Comparison of ENCODE assay signal across 28 cellular contexts in genomic region chr4:38686682-38687081, GRCh38. TPM values are rescaled to one million over a fixed set of nuclear protein-coding genes. Genes with fewer than 3 reads are reported as not detected.
DNase-seq lines count a peak whose midpoint lies in the region; ATAC-seq and TF ChIP-seq lines count a peak whose summit lies in the region.
"Had no signal": no experiment of that assay in that cellular context is flagged by ENCODE, and none has a peak within 500 bp of the region (broad histone marks: within the 10 kb centered on the region; RNA-seq: fewer than 3 reads in every experiment).

No MANE protein-coding gene starts in this region.

- H3K4me1 ChIP-seq in mesenchymal stem cell (ENCODE audit: control insufficient read depth, insufficient read depth, low read depth, low read length) (peaks cover under 1% of the 10 kb centered on the region), transverse colon (peaks cover 17 to 80% (median 41%) of the 10 kb centered on the region in 4 donors)

- H3K4me1 Mint-ChIP-seq in activated naive CD8-positive, alpha-beta T cell (ENCODE audit: low read depth): peaks cover 76% of the 10 kb centered on the region
- H3K4me1 Mint-ChIP-seq in activated naive CD8-positive, alpha-beta T cell treated with anti-CD3 and anti-CD28 coated beads, Interleukin-2, amount 50 U/mL, for 24 hours: peaks cover 60% of the 10 kb centered on the region
- H3K4me1 Mint-ChIP-seq in central memory CD8-positive, alpha-beta T cell: peaks cover 63% of the 10 kb centered on the region
- H3K4me1 Mint-ChIP-seq in T-helper 2 cell treated with Interferon-gamma antibody and Interleukin-4, amounts not matched to agents 5 μg/mL and 100 μg/mL, for 36 hours (ENCODE audit: low read depth): peaks cover 18% of the 10 kb centered on the region
- peaks cover 56 to 72% of the 10 kb centered on the region in 2 donors for H3K4me1 Mint-ChIP-seq in natural killer cell treated with Interleukin-12 subunit alpha and Interleukin-12 subunit beta and Interleukin-15 and Interleukin-18, amount 100 ng/mL, for 72 hours (ENCODE audit: low read depth in 2 of 2)

- H3K9ac ChIP-seq in mesenchymal stem cell (ENCODE audit: low read length): no peak overlapping the region

- H3K36me3 Mint-ChIP-seq in activated naive CD8-positive, alpha-beta T cell: peaks cover 12% of the 10 kb centered on the region
- peaks cover 33% of the 10 kb centered on the region for H3K36me3 Mint-ChIP-seq in activated naive CD8-positive, alpha-beta T cell treated with anti-CD3 and anti-CD28 coated beads, Interleukin-2, amount 50 U/mL, for 24 hours (ENCODE audit: low read depth)
- H3K36me3 Mint-ChIP-seq in central memory CD8-positive, alpha-beta T cell (ENCODE audit: insufficient read depth): peaks cover 66% of the 10 kb centered on the region
- peaks cover 22% of the 10 kb centered on the region for H3K36me3 Mint-ChIP-seq in T-helper 2 cell treated with Interferon-gamma antibody and Interleukin-4, amounts not matched to agents 5 μg/mL and 100 μg/mL, for 36 hours (ENCODE audit: low read depth)
- H3K36me3 Mint-ChIP-seq in natural killer cell treated with Interleukin-12 subunit alpha and Interleukin-12 subunit beta and Interleukin-15 and Interleukin-18, amount 100 ng/mL, for 72 hours: peaks cover 28% of the 10 kb centered on the region

- no peak overlapping the region for H4K91ac ChIP-seq in mesenchymal stem cell (ENCODE audit: low read length)

- H3K27ac ChIP-seq in mesenchymal stem cell (ENCODE audit: low read length, poor library complexity, severe bottlenecking) (peak overlapping the region; percentile 18), transverse colon (peak overlapping the region; percentile 45 to 57 (median 47))
- H3K27ac ChIP-seq: colonic mucosa, neutrophil had no signal

- TF ChIP-seq EP300 in transverse colon (IDR thresholded peaks at IDR 0.05; ENCODE audit: low read depth): no peak

- H3K36me3 ChIP-seq in mesenchymal stem cell (ENCODE audit: control insufficient read depth in 1 of 2, insufficient read depth in 2 of 2, low read depth in 1 of 2, low read length in 2 of 2) (peaks cover 26 to 75% of the 10 kb centered on the region in 2 experiments), transverse colon (peaks cover 0 to 47% (median 20%) of the 10 kb centered on the region in 4 donors)

- H3K9me3 ChIP-seq in mesenchymal stem cell (ENCODE audit: control insufficient read depth, low read length) (no peaks in the 10 kb centered on the region), transverse colon (no peaks in the 10 kb centered on the region)
- H3K9me3 ChIP-seq: BE2C, colonic mucosa, neutrophil, spleen had no signal

- TF ChIP-seq POLR2A in transverse colon (IDR thresholded peaks at IDR 0.05): no peak

- in situ Hi-C loops in transverse colon (cut with MboI; ENCODE audit: low pct_ligation_motif_present in 1 of 4, low pct_unique_long_range_greater_than_20kb in 1 of 4, low sequenced_read_pairs in 3 of 4): no loop called here

- 69% methylated on average over 3 of the region's 3 CpGs for WGBS in mesenchymal stem cell
- WGBS in transverse colon (ENCODE audit: low coverage in 1 of 2), 2 donors: 32 to 80% methylated on average over 1 to 3 of the region's 3 CpGs

- H3K18ac ChIP-seq in mesenchymal stem cell (ENCODE audit: low read depth in 1 of 2, low read length in 2 of 2): no peak overlapping the region

- peaks cover 24% of the 10 kb centered on the region for H3K79me1 ChIP-seq in mesenchymal stem cell (replicated peaks; ENCODE audit: low read length, poor library complexity, severe bottlenecking)

- H2AFZ ChIP-seq in mesenchymal stem cell (ENCODE audit: low read depth, low read length): no peak overlapping the region

- intact Hi-C loops in transverse colon (cut with DNase I; ENCODE audit: low total_unique reads): no loop called here

- no peak overlapping the region for H2AK5ac ChIP-seq in mesenchymal stem cell (ENCODE audit: low read length, severe bottlenecking)

- no peak for DNase-seq in activated naive CD8-positive, alpha-beta T cell treated with anti-CD3 and anti-CD28 coated beads, Interleukin-2, amount 50 U/mL, for 24 hours
- no peak for DNase-seq in central memory CD8-positive, alpha-beta T cell (ENCODE audit: low spot score in 2 of 2)
- DNase-seq in mesenchymal stem cell (no peak), transverse colon (no peak), COR-L47 (lab: John Stamatoyannopoulos, UW) (no peak)
- no peak for DNase-seq in T-helper 2 cell treated with Interferon-gamma antibody and Interleukin-4, amounts not matched to agents 5 μg/mL and 100 μg/mL, for 36 hours (ENCODE audit: low spot score)
- no peak for DNase-seq in natural killer cell treated with Interleukin-12 subunit alpha and Interleukin-12 subunit beta and Interleukin-15 and Interleukin-18, amount 100 ng/mL, for 72 hours (ENCODE audit: low spot score)
- DNase-seq: 8988T; activated CD4-positive, alpha-beta T cell treated with anti-CD3 and anti-CD28 coated beads for 48 hours; activated CD8-positive, alpha-beta memory T cell treated with anti-CD3 and anti-CD28 coated beads, Interleukin-2, amount 10 ng/mL, durations not matched to agents 7 days and 5 days; BE2C; colonic mucosa; endodermal cell; head of caudate nucleus; left ventricle myocardium superior; NCI-H1092; NCI-H1930; NCI-H2227 treated with DMSO at 0.1 percent for 48 hours; OCI-M1; Right ventricle myocardium superior; spleen; T-helper 1 cell; trophoblast cell had no signal

- H3K4me2 ChIP-seq in mesenchymal stem cell (ENCODE audit: low read length, poor library complexity, severe bottlenecking): no peak overlapping the region

- H3K27ac Mint-ChIP-seq in activated naive CD8-positive, alpha-beta T cell: peak overlapping the region; percentile 75
- H3K27ac Mint-ChIP-seq in activated naive CD8-positive, alpha-beta T cell treated with anti-CD3 and anti-CD28 coated beads, Interleukin-2, amount 50 U/mL, for 24 hours: no peak overlapping the region
- no peak overlapping the region for H3K27ac Mint-ChIP-seq in central memory CD8-positive, alpha-beta T cell (ENCODE audit: low read depth)
- H3K27ac Mint-ChIP-seq in T-helper 2 cell treated with Interferon-gamma antibody and Interleukin-4, amounts not matched to agents 5 μg/mL and 100 μg/mL, for 36 hours: no peak overlapping the region
- peak overlapping the region in 1 of 2 donors; percentile 87 for H3K27ac Mint-ChIP-seq in natural killer cell treated with Interleukin-12 subunit alpha and Interleukin-12 subunit beta and Interleukin-15 and Interleukin-18, amount 100 ng/mL, for 72 hours
- H3K27ac Mint-ChIP-seq: activated CD8-positive, alpha-beta memory T cell treated with anti-CD3 and anti-CD28 coated beads, Interleukin-2, amount 10 ng/mL, durations not matched to agents 7 days and 5 days; endodermal cell had no signal

- no peak overlapping the region for H2BK12ac ChIP-seq in mesenchymal stem cell (ENCODE audit: low read length in 2 of 2)

- H3K14ac ChIP-seq in mesenchymal stem cell (ENCODE audit: low read length in 2 of 2): no peak overlapping the region

- H3K23ac ChIP-seq in mesenchymal stem cell (ENCODE audit: low read length in 2 of 2): no peak overlapping the region

- H3K4me3 ChIP-seq in mesenchymal stem cell (ENCODE audit: insufficient read depth in 1 of 2, low read depth in 1 of 2, low read length in 2 of 2) (no peak overlapping the region), transverse colon (no peak overlapping the region)
- H3K4me3 ChIP-seq: colonic mucosa, spleen had no signal

- H3K27me3 ChIP-seq in mesenchymal stem cell (ENCODE audit: control insufficient read depth in 1 of 2, insufficient read depth in 1 of 2, low read length in 2 of 2): no peaks in the 10 kb centered on the region
- no peaks in the 10 kb centered on the region for H3K27me3 ChIP-seq in transverse colon
- H3K27me3 ChIP-seq: BE2C, colonic mucosa, neutrophil, spleen had no signal

- H2BK5ac ChIP-seq in mesenchymal stem cell (ENCODE audit: low read depth, low read length, poor library complexity, severe bottlenecking): no peak overlapping the region

- no peak overlapping the region for H3K4ac ChIP-seq in mesenchymal stem cell (ENCODE audit: low read depth in 1 of 2, low read length in 2 of 2)

- H4K8ac ChIP-seq in mesenchymal stem cell (ENCODE audit: low read length): no peak overlapping the region

- H2BK15ac ChIP-seq in mesenchymal stem cell (ENCODE audit: low read depth, poor library complexity, severe bottlenecking): no peak overlapping the region

- H3K9me3 Mint-ChIP-seq in activated naive CD8-positive, alpha-beta T cell (ENCODE audit: low read depth): no peaks in the 10 kb centered on the region
- no peaks in the 10 kb centered on the region for H3K9me3 Mint-ChIP-seq in activated naive CD8-positive, alpha-beta T cell treated with anti-CD3 and anti-CD28 coated beads, Interleukin-2, amount 50 U/mL, for 24 hours
- H3K9me3 Mint-ChIP-seq in central memory CD8-positive, alpha-beta T cell: no peaks in the 10 kb centered on the region
- H3K9me3 Mint-ChIP-seq in T-helper 2 cell treated with Interferon-gamma antibody and Interleukin-4, amounts not matched to agents 5 μg/mL and 100 μg/mL, for 36 hours: no peaks in the 10 kb centered on the region
- H3K9me3 Mint-ChIP-seq in natural killer cell treated with Interleukin-12 subunit alpha and Interleukin-12 subunit beta and Interleukin-15 and Interleukin-18, amount 100 ng/mL, for 72 hours: no peaks in the 10 kb centered on the region
- H3K9me3 Mint-ChIP-seq: activated naive CD4-positive, alpha-beta T cell treated with anti-CD3 and anti-CD28 coated beads, Interleukin-2, amount 50 U/mL, for 72 hours; endodermal cell; stimulated activated naive CD8-positive, alpha-beta T cell treated with anti-CD3 and anti-CD28 coated beads, Interleukin-15, Interleukin-2, amounts not matched to agents 100 ng/mL and 50 ng/mL, for 24 hours had no signal

- no peak overlapping the region for H3K4me3 Mint-ChIP-seq in activated naive CD8-positive, alpha-beta T cell
- no peak overlapping the region for H3K4me3 Mint-ChIP-seq in activated naive CD8-positive, alpha-beta T cell treated with anti-CD3 and anti-CD28 coated beads, Interleukin-2, amount 50 U/mL, for 24 hours
- H3K4me3 Mint-ChIP-seq in central memory CD8-positive, alpha-beta T cell: peak overlapping the region; percentile 7
- no peak overlapping the region for H3K4me3 Mint-ChIP-seq in T-helper 2 cell treated with Interferon-gamma antibody and Interleukin-4, amounts not matched to agents 5 μg/mL and 100 μg/mL, for 36 hours
- no peak overlapping the region for H3K4me3 Mint-ChIP-seq in natural killer cell treated with Interleukin-12 subunit alpha and Interleukin-12 subunit beta and Interleukin-15 and Interleukin-18, amount 100 ng/mL, for 72 hours
- H3K4me3 Mint-ChIP-seq: activated CD8-positive, alpha-beta memory T cell treated with anti-CD3 and anti-CD28 coated beads, Interleukin-2, amount 10 ng/mL, durations not matched to agents 7 days and 5 days; endodermal cell had no signal

- no peak for ATAC-seq in activated naive CD8-positive, alpha-beta T cell treated with anti-CD3 and anti-CD28 coated beads, Interleukin-2, amount 50 U/mL, for 24 hours
- no peak for ATAC-seq in central memory CD8-positive, alpha-beta T cell (replicated peaks; ENCODE audit: extremely low read depth, poor library complexity, severe bottlenecking)
- no peak for ATAC-seq in natural killer cell treated with Interleukin-12 subunit alpha and Interleukin-12 subunit beta and Interleukin-15 and Interleukin-18, amount 100 ng/mL, for 72 hours
- ATAC-seq: HepG2, left ventricle myocardium superior had no signal

- no peaks in the 10 kb centered on the region for H3K27me3 Mint-ChIP-seq in activated naive CD8-positive, alpha-beta T cell
- no peaks in the 10 kb centered on the region for H3K27me3 Mint-ChIP-seq in activated naive CD8-positive, alpha-beta T cell treated with anti-CD3 and anti-CD28 coated beads, Interleukin-2, amount 50 U/mL, for 24 hours
- no peaks in the 10 kb centered on the region for H3K27me3 Mint-ChIP-seq in central memory CD8-positive, alpha-beta T cell
- peaks cover 1% of the 10 kb centered on the region for H3K27me3 Mint-ChIP-seq in T-helper 2 cell treated with Interferon-gamma antibody and Interleukin-4, amounts not matched to agents 5 μg/mL and 100 μg/mL, for 36 hours (ENCODE audit: low read depth)
- H3K27me3 Mint-ChIP-seq in natural killer cell treated with Interleukin-12 subunit alpha and Interleukin-12 subunit beta and Interleukin-15 and Interleukin-18, amount 100 ng/mL, for 72 hours: no peaks in the 10 kb centered on the region
- H3K27me3 Mint-ChIP-seq: stimulated activated naive CD8-positive, alpha-beta T cell treated with anti-CD3 and anti-CD28 coated beads, Interleukin-15, Interleukin-2, amounts not matched to agents 100 ng/mL and 50 ng/mL, for 24 hours had no signal

- no peak for TF ChIP-seq CTCF in transverse colon (IDR thresholded peaks at IDR 0.05)

- no peak overlapping the region for H2BK120ac ChIP-seq in mesenchymal stem cell (ENCODE audit: low read depth, low read length)

RNA-seq across cellular contexts. Expression of gene KLF3, which starts 22.7 kb away (rescaled TPM):
- polyA plus RNA-seq in mesenchymal stem cell (2013, experiment 1 of 2): 35.1 TPM
- 35.0 TPM for polyA plus RNA-seq in mesenchymal stem cell (2013, experiment 2 of 2)
- total RNA-seq in transverse colon: 100 to 1,000 TPM; 111 to 174 (median 132) TPM
- total RNA-seq in natural killer cell treated with Interleukin-12 subunit alpha and Interleukin-12 subunit beta and Interleukin-15 and Interleukin-18, amount 100 ng/mL, for 72 hours: 10 to 100 TPM; 68.6 to 68.9 TPM
